Comparison of ENCODE assay signal across 8 cellular contexts in genomic region chr6:127514396-127515227, GRCh38. TPM values are rescaled to one million over a fixed set of nuclear protein-coding genes. Genes with fewer than 3 reads are reported as not detected.
DNase-seq lines count a peak whose midpoint lies in the region; ATAC-seq and TF ChIP-seq lines count a peak whose summit lies in the region.

No MANE protein-coding gene starts in this region.

- TF ChIP-seq CTCF in brain microvascular endothelial cell (IDR thresholded peaks at IDR 0.05; ENCODE audit: low read depth, low read length, missing control alignments) (no peak), spleen (IDR thresholded peaks at IDR 0.05 in 8 of 11, conservative IDR thresholded peaks at IDR 0.05 in 3 of 11) (no peak)

- DNase-seq in EL (peak; percentile 67), T follicular helper cell (ENCODE audit: low read depth) (peak; percentile 33), brain microvascular endothelial cell (peak; percentile 69), inferior parietal cortex (ENCODE audit: extremely low spot score) (peak; percentile 63), spleen (peak; percentile 79), AML-193 (lab: John Stamatoyannopoulos, UW) (no peak)

- H3K4me3 ChIP-seq in brain microvascular endothelial cell (ENCODE audit: low read depth, low read length) (peak overlapping the region; percentile 69), spleen (peak overlapping the region; percentile 62 to 86 (median 70))

- H3K9me3 ChIP-seq in spleen = no peaks in the 10 kb centered on the region

- H3K27me3 ChIP-seq in brain microvascular endothelial cell (replicated peaks) (no peaks in the 10 kb centered on the region), spleen (replicated peaks in 1 of 7) (peaks cover 0 to 58% (median 39%) of the 10 kb centered on the region in 7 donors)

- intact Hi-C loops in spleen (cut with DNase I; ENCODE audit: low total_unique reads) = no loop called here

- H3K36me3 ChIP-seq in brain microvascular endothelial cell (replicated peaks) = peaks cover 6% of the 10 kb centered on the region
- no peaks in the 10 kb centered on the region for H3K36me3 ChIP-seq in spleen

- WGBS in spleen, 5 donors = 9 to 20% (median 11%) methylated on average over 31 to 40 of the region's 40 CpGs

- H3K27ac ChIP-seq in brain microvascular endothelial cell (no peak overlapping the region), spleen (peak overlapping the region in 1 of 8 donors; percentile 50)

- peaks cover 15 to 46% (median 37%) of the 10 kb centered on the region in 6 donors for H3K4me1 ChIP-seq in spleen

- TF ChIP-seq POLR2A in spleen (IDR thresholded peaks at IDR 0.05) = no peak

- ATAC-seq in HG03139 (IDR thresholded peaks at IDR 0.05; ENCODE audit: unreplicated experiment) (no peak), HG03520 (IDR thresholded peaks at IDR 0.05; ENCODE audit: unreplicated experiment) (no peak)

- in situ Hi-C loops in brain microvascular endothelial cell (cut with HindIII; ENCODE audit: low pct_ligation_motif_present, low sequenced_read_pairs) = no loop called here

RNA-seq across cellular contexts. Expression of gene KIAA0408, which starts 55.4 kb away (rescaled TPM):
- total RNA-seq in spleen = 1 to 10 TPM; 2.4 to 6.6 (median 2.5) TPM
- polyA plus RNA-seq in spleen = 1 to 10 TPM in 2 of 3 donors, under 1 TPM in 1; 0.65 to 2.7 (median 1.1) TPM

Comparison
In these comparisons a context has a peak if more than half of its experiments do, and no peak if none do; other contexts are left out.
1. DNase-seq: peak in EL (single experiment), T follicular helper cell (single experiment), brain microvascular endothelial cell (single experiment), inferior parietal cortex (single experiment) and spleen (single experiment); none in AML-193 (0 of 2).